In genomic region chr2:43611987-43612894, GRCh38 we compare ENCODE assay signal across 8 cellular contexts. TPM values are rescaled to one million over a fixed set of nuclear protein-coding genes. Genes with fewer than 3 reads are reported as not detected.
DNase-seq lines count a peak whose midpoint lies in the region; ATAC-seq and TF ChIP-seq lines count a peak whose summit lies in the region.

No MANE protein-coding gene starts in this region.

- DNase-seq in SK-N-DZ (ENCODE audit: low spot score) (peak; percentile 63), glomerular endothelial cell (ENCODE audit: extremely low read depth, low read depth, low spot score) (peak; percentile 44), prostate gland (ENCODE audit: low spot score) (peak; percentile 64), aorta (peak; percentile 65 to 84)
- peak; percentile 61 for DNase-seq in activated gamma-delta T cell treated with anti-CD3 and anti-CD28 coated beads, Interleukin-2, amount 50 U/mL, for 16 hours (ENCODE audit: low read depth)

- H3K4me3 ChIP-seq in Loucy (ENCODE audit: low read length, poor library complexity, severe bottlenecking) (no peak overlapping the region), prostate gland (no peak overlapping the region), aorta (ENCODE audit: low read length in 2 of 2) (no peak overlapping the region)

- TF ChIP-seq POLR2A in prostate gland (IDR thresholded peaks at IDR 0.05), result no peak

- no peaks in the 10 kb centered on the region for H3F3A ChIP-seq in Loucy (ENCODE audit: low read depth)

- no peak overlapping the region for H3K4me2 ChIP-seq in Loucy (ENCODE audit: low read depth, low read length, poor library complexity, severe bottlenecking)

- no peaks in the 10 kb centered on the region for H3K9me2 ChIP-seq in Loucy (replicated peaks; ENCODE audit: low read depth, low read length)

- no peaks in the 10 kb centered on the region for H4K20me1 ChIP-seq in Loucy (ENCODE audit: insufficient read depth, low read length, poor library complexity, severe bottlenecking)

- H2AFZ ChIP-seq in Loucy (ENCODE audit: low read length), result peak overlapping the region; percentile 34

- H3K36me3 ChIP-seq in Loucy (ENCODE audit: insufficient read depth, low read length), result no peaks in the 10 kb centered on the region
- no peaks in the 10 kb centered on the region for H3K36me3 ChIP-seq in prostate gland
- H3K36me3 ChIP-seq in aorta (ENCODE audit: control insufficient read depth in 1 of 2, insufficient read depth in 2 of 2, low read length in 1 of 2), result no peaks in the 10 kb centered on the region

- no peak overlapping the region for H3K9ac ChIP-seq in Loucy (ENCODE audit: low read depth, low read length, poor library complexity, severe bottlenecking)

- H3K27me3 ChIP-seq in Loucy (ENCODE audit: insufficient read depth, low read length, poor library complexity, severe bottlenecking) (no peaks in the 10 kb centered on the region), prostate gland (replicated peaks; ENCODE audit: insufficient read depth) (no peaks in the 10 kb centered on the region), aorta (ENCODE audit: control insufficient read depth in 1 of 2, insufficient read depth in 2 of 2, low read length in 1 of 2) (no peaks in the 10 kb centered on the region)

- ATAC-seq in GM19455 (IDR thresholded peaks at IDR 0.05; ENCODE audit: unreplicated experiment), result peak; percentile 80
- ATAC-seq in aorta (ENCODE audit: low FRiP score), result peak; percentile 94

- no peaks in the 10 kb centered on the region for H3K79me2 ChIP-seq in Loucy (ENCODE audit: insufficient read depth, low read length)

- TF ChIP-seq CTCF in C4-2B (conservative IDR thresholded peaks at IDR 0.05) (peak; percentile 80), Loucy (conservative IDR thresholded peaks at IDR 0.05; ENCODE audit: low read length) (peak; percentile 93), prostate gland (IDR thresholded peaks at IDR 0.05) (peak; percentile 50 to 77 (median 62))

- no peaks in the 10 kb centered on the region for H3K4me1 ChIP-seq in Loucy (ENCODE audit: insufficient read depth, low read length, poor library complexity, severe bottlenecking)
- H3K4me1 ChIP-seq in prostate gland (replicated peaks), result no peaks in the 10 kb centered on the region
- H3K4me1 ChIP-seq in aorta (ENCODE audit: control insufficient read depth in 1 of 2, insufficient read depth in 2 of 2, low read length in 2 of 2), result peaks cover 0 to 2% of the 10 kb centered on the region in 2 donors

- WGBS in prostate gland, result 58% methylated on average over 13 of the region's 14 CpGs
- WGBS in aorta, 2 donors, result 63 to 70% methylated on average over 14 of the region's 14 CpGs

- H3K27ac ChIP-seq in C4-2B (no peak overlapping the region), prostate gland (no peak overlapping the region), aorta (ENCODE audit: low read depth in 1 of 2, low read length in 2 of 2) (no peak overlapping the region)

- intact Hi-C loops in prostate gland (cut with DNase I) (loop anchor here (10.0 kb wide), 1 partner anchor 273 kb away; no protein-coding TSS in a partner anchor), aorta (cut with DNase I) (loop anchor here (5.0 to 10.0 kb wide), 2 partner anchors 265 to 283 kb away; no protein-coding TSS in a partner anchor)

- H3K9me3 ChIP-seq in Loucy (ENCODE audit: insufficient read depth, low read depth, low read length), result no peaks in the 10 kb centered on the region
- H3K9me3 ChIP-seq in prostate gland, result no peaks in the 10 kb centered on the region
- no peaks in the 10 kb centered on the region for H3K9me3 ChIP-seq in aorta (ENCODE audit: control insufficient read depth, low read length)

RNA-seq across cellular contexts. Expression of gene THADA, which starts 16.4 kb away (rescaled TPM):
- polyA plus RNA-seq in SK-N-DZ (2014; cell fraction: cytosol; rRNA removed), result 9.1 and 12.3 TPM in 2 replicates
- 18.2 and 18.9 TPM in 2 replicates for polyA plus RNA-seq in SK-N-DZ (2014; cell fraction: nucleus; rRNA removed)
- total RNA-seq in glomerular endothelial cell (16.9 and 17.1 TPM in 2 replicates), prostate gland (10 to 100 TPM; 41.1 to 54.3 TPM), aorta (10 to 100 TPM; 30.5 to 38.5 TPM)
- polyA plus RNA-seq in aorta, result 10 to 100 TPM; 12.4 to 19.4 TPM

RNA-seq across cellular contexts. Expression of gene PLEKHH2, which starts 24.8 kb away (rescaled TPM):
- 0.18 TPM in 1 of 2 replicates, not detected in the other for polyA plus RNA-seq in SK-N-DZ (2014; cell fraction: cytosol; rRNA removed)
- 0.37 and 0.45 TPM in 2 replicates for polyA plus RNA-seq in SK-N-DZ (2014; cell fraction: nucleus; rRNA removed)
- total RNA-seq in glomerular endothelial cell (1.6 and 5.7 TPM in 2 replicates), prostate gland (10 to 100 TPM in 1 of 2 donors, 1 to 10 TPM in 1; 5.9 to 25.2 TPM), aorta (10 to 100 TPM; 25.4 to 38.0 TPM)
- 10 to 100 TPM in 1 of 2 donors, 1 to 10 TPM in 1; 2.9 to 28.9 TPM for polyA plus RNA-seq in aorta
